In genomic region chr11:130003717-130004001, GRCh38 we compare ENCODE assay signal across 8 cellular contexts. TPM values are rescaled to one million over a fixed set of nuclear protein-coding genes. Genes with fewer than 3 reads are reported as not detected.
DNase-seq lines count a peak whose midpoint lies in the region; ATAC-seq and TF ChIP-seq lines count a peak whose summit lies in the region.

No MANE protein-coding gene starts in this region.

- no peak for ATAC-seq in HG03565 (IDR thresholded peaks at IDR 0.05; ENCODE audit: unreplicated experiment)

- CTCF ChIA-PET in RWPE1 (lab: Yijun Ruan, JAX): interaction anchor here (0.5 to 1.0 kb wide), 3 partner anchors 67 to 143 kb away, joined by 3 read pairs; no protein-coding TSS in a partner anchor

- H3K4me1 Mint-ChIP-seq in activated naive CD4-positive, alpha-beta T cell treated with anti-CD3 and anti-CD28 coated beads, Interleukin-2, amount 50 U/mL, for 24 hours: peaks cover 40% of the 10 kb centered on the region

- POLR2A ChIA-PET in RWPE1 (lab: Yijun Ruan, JAX; ENCODE audit: low non-redundant PET): interaction anchor here (0.6 to 2.5 kb wide), 7 partner anchors 11 to 143 kb away, joined by 3 to 19 read pairs (median 3); no protein-coding TSS in a partner anchor

- TF ChIP-seq CTCF in RWPE1 (conservative IDR thresholded peaks at IDR 0.05; ENCODE audit: low read depth) (no peak), fibroblast of villous mesenchyme (IDR thresholded peaks at IDR 0.05; ENCODE audit: insufficient read depth, low read depth, low read length) (no peak)

- no peak for DNase-seq in activated naive CD4-positive, alpha-beta T cell (lab: John Stamatoyannopoulos, UW)
- DNase-seq in RWPE1 (ENCODE audit: low spot score): no peak
- DNase-seq in fibroblast of villous mesenchyme (ENCODE audit: low read depth): no peak
- DNase-seq in NCI-H187 treated with DMSO at 0.1 percent for 48 hours (lab: John Stamatoyannopoulos, UW): no peak
- no peak for DNase-seq in NCI-H2081 (lab: John Stamatoyannopoulos, UW)

- peak overlapping the region; percentile 96 for H3K4me3 Mint-ChIP-seq in activated naive CD4-positive, alpha-beta T cell treated with anti-CD3 and anti-CD28 coated beads, Interleukin-2, amount 50 U/mL, for 24 hours

- H3K27me3 Mint-ChIP-seq in activated naive CD4-positive, alpha-beta T cell treated with anti-CD3 and anti-CD28 coated beads, Interleukin-2, amount 50 U/mL, for 24 hours: no peaks in the 10 kb centered on the region

- H3K4me3 ChIP-seq in fibroblast of villous mesenchyme (ENCODE audit: low read depth, low read length) (peak overlapping the region; percentile 64), skin epidermis (peak overlapping the region; percentile 62 to 96 (median 81))

- H3K27ac ChIP-seq in RWPE1 (peak overlapping the region; percentile 100), skin epidermis (peak overlapping the region; percentile 94 to 100 (median 100))

- H3K27ac Mint-ChIP-seq in activated naive CD4-positive, alpha-beta T cell treated with anti-CD3 and anti-CD28 coated beads, Interleukin-2, amount 50 U/mL, for 24 hours: peak overlapping the region; percentile 98

- H3K36me3 Mint-ChIP-seq in activated naive CD4-positive, alpha-beta T cell treated with anti-CD3 and anti-CD28 coated beads, Interleukin-2, amount 50 U/mL, for 24 hours: peaks cover 2% of the 10 kb centered on the region

- H3K9me3 Mint-ChIP-seq in activated naive CD4-positive, alpha-beta T cell treated with anti-CD3 and anti-CD28 coated beads, Interleukin-2, amount 50 U/mL, for 24 hours: no peaks in the 10 kb centered on the region

RNA-seq across cellular contexts. Expression of gene PRDM10, which starts 1.0 kb away (rescaled TPM):
- 6.1 and 8.6 TPM in 2 replicates for total RNA-seq in fibroblast of villous mesenchyme
